10 cellular contexts compared by ENCODE assay signal in genomic region chr1:41754540-41754939, GRCh38.
DNase-seq lines count a peak whose midpoint lies in the region; ATAC-seq, FAIRE-seq and TF ChIP-seq lines count a peak whose summit lies in the region.
"Had no signal": no experiment of that assay in that cellular context is flagged by ENCODE, and none has a peak within 500 bp of the region (broad histone marks: within the 10 kb centered on the region; RNA-seq: fewer than 3 reads in every experiment).

No MANE protein-coding gene starts in this region.

- H3K4me2 ChIP-seq in HCT116 (ENCODE audit: low read length) = no peak overlapping the region

- TF ChIP-seq RAD21 in HCT116 (IDR thresholded peaks at IDR 0.05; ENCODE audit: low read depth) = peak; percentile 56; the same call in 1 of the 2 replicates

- no peaks in the 10 kb centered on the region for H3K9me3 ChIP-seq in HCT116 (ENCODE audit: control insufficient read depth in 1 of 2, insufficient read depth in 1 of 2, low read depth in 1 of 2, low read length in 2 of 2)

- H3K4me1 Mint-ChIP-seq in activated CD4-positive, alpha-beta T cell treated with anti-CD3 and anti-CD28 coated beads, Interleukin-2, amount 10 ng/mL, durations not matched to agents 7 days and 5 days = peaks cover 59% of the 10 kb centered on the region

- no peak overlapping the region for H3K27ac Mint-ChIP-seq in activated CD4-positive, alpha-beta T cell treated with anti-CD3 and anti-CD28 coated beads, Interleukin-2, amount 10 ng/mL, durations not matched to agents 7 days and 5 days

- DNase-seq in GM10248 (ENCODE audit: extremely low spot score) (no peak), HCT116 (ENCODE audit: low read depth, low spot score) (no peak), foreskin keratinocyte (no peak), NCI-H1105 (lab: John Stamatoyannopoulos, UW) (no peak), cerebellum (ENCODE audit: low spot score) (no peak), inferior parietal cortex (ENCODE audit: extremely low spot score) (no peak), H54 (ENCODE audit: insufficient read length, low spot score) (no peak)
- peak; percentile 26 for DNase-seq in activated CD4-positive, alpha-beta T cell treated with anti-CD3 and anti-CD28 coated beads, Interleukin-2, amount 10 ng/mL, durations not matched to agents 7 days and 5 days
- DNase-seq: NCI-H2227 treated with DMSO at 0.1 percent for 48 hours had no signal

- intact Hi-C loops in HCT116 (cut with micrococcal nuclease) = no loop called here

- no peak overlapping the region for H3K4me3 ChIP-seq in HCT116 (replicated peaks in 1 of 2; ENCODE audit: low read depth in 1 of 2, low read length in 2 of 2)
- H3K4me3 ChIP-seq: SK-N-MC had no signal

- H3K4me1 ChIP-seq in HCT116 (ENCODE audit: control insufficient read depth in 1 of 2, insufficient read depth in 2 of 2, low read length in 2 of 2) (no peaks in the 10 kb centered on the region), foreskin keratinocyte (peaks cover 4% of the 10 kb centered on the region)

- no TSS peak for BruUV-seq in HCT116 (replicated peaks; lab: Mats Ljungman, UMichigan)

- H3K27me3 ChIP-seq in HCT116 (ENCODE audit: insufficient read depth, low read length) = no peaks in the 10 kb centered on the region
- no peaks in the 10 kb centered on the region for H3K27me3 ChIP-seq in foreskin keratinocyte

- H3K4me3 Mint-ChIP-seq in activated CD4-positive, alpha-beta T cell treated with anti-CD3 and anti-CD28 coated beads, Interleukin-2, amount 10 ng/mL, durations not matched to agents 7 days and 5 days = no peak overlapping the region

- H3K36me3 ChIP-seq in HCT116 (ENCODE audit: control insufficient read depth in 1 of 2, insufficient read depth in 2 of 2, low read length in 2 of 2) = no peaks in the 10 kb centered on the region

- peaks cover 6% of the 10 kb centered on the region for H3K36me3 Mint-ChIP-seq in activated CD4-positive, alpha-beta T cell treated with anti-CD3 and anti-CD28 coated beads, Interleukin-2, amount 10 ng/mL, durations not matched to agents 7 days and 5 days (ENCODE audit: low read depth)

- TF ChIP-seq CTCF in GM10248 (IDR thresholded peaks at IDR 0.05; ENCODE audit: control extremely low read depth, extremely low read depth, low read depth, missing control alignments) (peak; percentile 56), HCT116 (IDR thresholded peaks at IDR 0.05 in 2 of 3, conservative IDR thresholded peaks at IDR 0.05 in 1 of 3; ENCODE audit: borderline replicate concordance in 1 of 3, insufficient read depth in 1 of 3, low read depth in 2 of 3, low read length in 2 of 3) (peak; percentile 29 to 51 (median 45); a peak in 5 of 6 replicates), foreskin keratinocyte (conservative IDR thresholded peaks at IDR 0.05) (peak; percentile 35)

- H3K27me3 Mint-ChIP-seq in activated CD4-positive, alpha-beta T cell treated with anti-CD3 and anti-CD28 coated beads, Interleukin-2, amount 10 ng/mL, durations not matched to agents 7 days and 5 days = no peaks in the 10 kb centered on the region

- H3K27ac ChIP-seq in HCT116 (ENCODE audit: low read depth, low read length) (no peak overlapping the region), foreskin keratinocyte (no peak overlapping the region)
- H3K27ac ChIP-seq: SK-N-MC had no signal

- CTCF ChIA-PET in GM10248 (lab: Yijun Ruan, JAX) = interaction anchor here (1.2 kb wide), 1 partner anchor 16 kb away, joined by 4 read pairs; no protein-coding TSS in a partner anchor
- CTCF ChIA-PET in HCT116 (lab: Charles Lee) = interaction anchor here (1.1 kb wide), 1 partner anchor 41 kb away, joined by 3 read pairs; no protein-coding TSS in a partner anchor
- CTCF ChIA-PET in activated CD4-positive, alpha-beta T cell treated with anti-CD3 and anti-CD28 coated beads, Interleukin-2, amount 10 ng/mL, durations not matched to agents 7 days and 5 days (lab: Charles Lee) = interaction anchor here (1.1 kb wide), 1 partner anchor 19 kb away, joined by 3 read pairs; no protein-coding TSS in a partner anchor

- H3K9ac ChIP-seq in HCT116 (ENCODE audit: low read length) = no peak overlapping the region

- POLR2A ChIA-PET in GM10248 (lab: Yijun Ruan, JAX) (no interaction called here), HCT116 (lab: Charles Lee) (no interaction called here)
- POLR2A ChIA-PET in activated CD4-positive, alpha-beta T cell treated with anti-CD3 and anti-CD28 coated beads, Interleukin-2, amount 10 ng/mL, durations not matched to agents 7 days and 5 days (lab: Charles Lee) = no interaction called here

- TF ChIP-seq POLR2A in HCT116 (IDR thresholded peaks at IDR 0.05; ENCODE audit: borderline replicate concordance, extremely low read depth, insufficient read depth, insufficient read length) (no peak), H54 (IDR thresholded peaks at IDR 0.05; ENCODE audit: low read depth, low read length) (no peak)

- H2AFZ ChIP-seq in HCT116 (ENCODE audit: low read depth, low read length, poor library complexity, severe bottlenecking) = no peak overlapping the region

- no peak for FAIRE-seq in H54 (lab: Jason Lieb, UNC)

- RAD21 ChIA-PET in HCT116 (lab: Charles Lee; ENCODE audit: low non-redundant PET in 1 of 2, low total read pairs in 2 of 2, uncharacterized antibody in 2 of 2, unreplicated experiment in 2 of 2) = no interaction called here

- H3K79me2 ChIP-seq in HCT116 (ENCODE audit: insufficient read depth, low read length) = no peaks in the 10 kb centered on the region

- H3K9me2 ChIP-seq in HCT116 (ENCODE audit: insufficient read depth) = no peaks in the 10 kb centered on the region

- H3K9me3 Mint-ChIP-seq in activated CD4-positive, alpha-beta T cell treated with anti-CD3 and anti-CD28 coated beads, Interleukin-2, amount 10 ng/mL, durations not matched to agents 7 days and 5 days = peaks cover 3% of the 10 kb centered on the region

- H4K20me1 ChIP-seq in HCT116 (ENCODE audit: insufficient read depth) = no peaks in the 10 kb centered on the region

- ATAC-seq in HCT116 (peak; percentile 63; the same call in 1 of the 2 replicates), foreskin keratinocyte (no peak)

TF ChIP-seq in HCT116, 20 proteins besides CTCF, POLR2A, EP300 and RAD21:
- TF ChIP-seq EZH2phosphoT487 (IDR thresholded peaks at IDR 0.05; ENCODE audit: borderline replicate concordance) = no peak
- no peak for TF ChIP-seq REST (IDR thresholded peaks at IDR 0.05; ENCODE audit: low read depth)
- no peak for TF ChIP-seq SRF (IDR thresholded peaks at IDR 0.05; ENCODE audit: low read depth)
- TF ChIP-seq SP1 (IDR thresholded peaks at IDR 0.05; ENCODE audit: low read depth) = no peak
